ENCODE assay signal across 23 cellular contexts in the genomic region with DNA sequence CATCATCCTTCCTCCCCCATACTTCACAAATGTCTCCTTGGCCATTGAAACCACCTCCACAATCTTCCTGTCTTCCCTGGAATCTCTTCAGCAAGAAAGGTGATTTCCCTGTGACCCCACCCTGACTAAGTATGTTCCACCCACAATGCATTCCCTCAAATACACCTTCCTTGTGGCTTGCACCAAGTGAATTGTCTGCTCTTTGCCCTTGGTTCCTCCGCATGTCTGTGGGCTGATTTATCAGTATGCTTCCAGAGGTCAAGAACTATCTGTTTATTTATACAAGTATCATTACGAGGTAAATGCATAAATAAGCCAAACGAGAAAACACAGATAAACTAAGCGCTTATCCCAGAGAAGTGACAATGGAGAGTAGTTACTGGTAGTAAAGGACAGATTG. TPM values are rescaled to one million over a fixed set of nuclear protein-coding genes. Genes with fewer than 3 reads are reported as not detected.
DNase-seq lines count a peak whose midpoint lies in the region; ATAC-seq, FAIRE-seq and TF ChIP-seq lines count a peak whose summit lies in the region.
"Had no signal": no experiment of that assay in that cellular context is flagged by ENCODE, and none has a peak within 500 bp of the region (broad histone marks: within the 10 kb centered on the region; RNA-seq: fewer than 3 reads in every experiment).

No MANE protein-coding gene starts in this region.

- no peaks in the 10 kb centered on the region for H3K9me3 ChIP-seq in K562 (replicated peaks; ENCODE audit: control insufficient read depth, insufficient read depth, low read depth, low read length)

- WGBS in K562 (ENCODE audit: insufficient coverage, low coverage, missing lambda C conversion rate): 16% methylated on average over 4 of the region's 4 CpGs

- TF ChIP-seq CTCF in K562 (IDR thresholded peaks at IDR 0.05 in 2 of 3, conservative IDR thresholded peaks at IDR 0.05 in 1 of 3; ENCODE audit: insufficient read depth in 2 of 3, low read depth in 1 of 3, low read length in 3 of 3): no peak
- TF ChIP-seq CTCF in fibroblast of villous mesenchyme (IDR thresholded peaks at IDR 0.05; ENCODE audit: insufficient read depth, low read depth, low read length): no peak

- peaks cover 0 to 24% of the 10 kb centered on the region in 2 experiments; a peak in 3 of 5 replicates for H3K4me1 ChIP-seq in K562 (replicated peaks in 1 of 2; ENCODE audit: control insufficient read depth in 2 of 2, insufficient read depth in 2 of 2, low read length in 2 of 2)

- POLR2A ChIA-PET in K562 (lab: Yijun Ruan, JAX): interaction anchor here (0.6 kb wide), 1 partner anchor 130 kb away, joined by 3 read pairs; no protein-coding TSS in a partner anchor

- DNase-seq in activated CD4-positive, alpha-beta T cell treated with anti-CD3 and anti-CD28 coated beads, Interleukin-2, amount 10 ng/mL, durations not matched to agents 24 days and 14 days: no peak
- no peak for DNase-seq in activated CD4-positive, alpha-beta T cell treated with anti-CD3 and anti-CD28 coated beads, Interleukin-2, amount 50 U/mL, for 48 hours
- DNase-seq in K562 (ENCODE audit: extremely low read depth in 1 of 4, low spot score in 3 of 4) (no peak), fibroblast of villous mesenchyme (ENCODE audit: low read depth) (peak; percentile 60), renal cortical epithelial cell (ENCODE audit: low read depth) (peak; percentile 11), HK-2 (ENCODE audit: unreplicated experiment) (no peak), mucosa of gallbladder (ENCODE audit: low spot score) (no peak), SKM-1 treated with dmso at 0.1 percent for 144 hours (lab: John Stamatoyannopoulos, UW; ENCODE audit: unreplicated experiment) (no peak)
- DNase-seq: 8988T; AML-193; C1 segment of cervical spinal cord; CD8-positive, alpha-beta T cell; DMS153; GM23248; NCI-H1092 treated with DMSO at 0.1 percent for 48 hours; NCI-H1436 treated with DMSO at 0.1 percent for 48 hours; NCI-H2029; NCI-H2227 treated with DMSO at 0.1 percent for 48 hours; NCI-H510A treated with DMSO at 0.1 percent for 48 hours; NCI-H748 treated with DMSO at 0.1 percent for 48 hours had no signal

- H2AFZ ChIP-seq in K562 (ENCODE audit: low read depth, low read length): 0 out of 2 replicates have a peak overlapping the region, but pooled peaks have one; percentile 23
- H2AFZ ChIP-seq: GM23248 had no signal

- H3K4me1 Mint-ChIP-seq in activated CD4-positive, alpha-beta T cell treated with anti-CD3 and anti-CD28 coated beads, Interleukin-2, amount 10 ng/mL, durations not matched to agents 24 days and 14 days: peaks cover 28% of the 10 kb centered on the region

- H3K9me1 ChIP-seq in K562 (ENCODE audit: control insufficient read depth, insufficient read depth, low read length): no peaks in the 10 kb centered on the region

- no peaks in the 10 kb centered on the region for H3K27me3 ChIP-seq in K562 (ENCODE audit: control insufficient read depth in 2 of 2, insufficient read depth in 2 of 2, low read length in 2 of 2)

- no peak overlapping the region for H3K27ac ChIP-seq in K562 (ENCODE audit: extremely low read depth, low read depth, low read length)
- H3K27ac ChIP-seq: GM23248 had no signal

- no peak for TF ChIP-seq EP300 in K562 (IDR thresholded peaks at IDR 0.05; ENCODE audit: low read length)

- H3K4me3 Mint-ChIP-seq in activated CD4-positive, alpha-beta T cell treated with anti-CD3 and anti-CD28 coated beads, Interleukin-2, amount 10 ng/mL, durations not matched to agents 24 days and 14 days: no peak overlapping the region
- H3K4me3 Mint-ChIP-seq: CD8-positive, alpha-beta T cell had no signal

- H3K36me3 Mint-ChIP-seq in activated CD4-positive, alpha-beta T cell treated with anti-CD3 and anti-CD28 coated beads, Interleukin-2, amount 10 ng/mL, durations not matched to agents 24 days and 14 days (ENCODE audit: low read depth): no peaks in the 10 kb centered on the region
- H3K36me3 Mint-ChIP-seq: CD8-positive, alpha-beta T cell had no signal

- H3K4me2 ChIP-seq in K562 (ENCODE audit: insufficient read depth, low read length): no peak overlapping the region

- peaks cover 3% of the 10 kb centered on the region for H3K9me3 Mint-ChIP-seq in activated CD4-positive, alpha-beta T cell treated with anti-CD3 and anti-CD28 coated beads, Interleukin-2, amount 10 ng/mL, durations not matched to agents 24 days and 14 days
- H3K9me3 Mint-ChIP-seq: CD8-positive, alpha-beta T cell had no signal

- CTCF ChIA-PET in K562 (lab: Yijun Ruan, JAX; ENCODE audit: low intra/inter-chr PET ratio): no interaction called here

- intact Hi-C loops in activated CD4-positive, alpha-beta T cell treated with anti-CD3 and anti-CD28 coated beads, Interleukin-2, amount 10 ng/mL, durations not matched to agents 24 days and 14 days (cut with micrococcal nuclease): no loop called here
- intact Hi-C loops in K562 (cut with micrococcal nuclease): no loop called here

- H3K27ac Mint-ChIP-seq in activated CD4-positive, alpha-beta T cell treated with anti-CD3 and anti-CD28 coated beads, Interleukin-2, amount 10 ng/mL, durations not matched to agents 24 days and 14 days: peak overlapping the region; percentile 45
- H3K27ac Mint-ChIP-seq: CD8-positive, alpha-beta T cell had no signal

- H4K20me1 ChIP-seq in K562 (replicated peaks; ENCODE audit: control insufficient read depth, insufficient read depth, low read length): no peaks in the 10 kb centered on the region

- no peaks in the 10 kb centered on the region for H3K27me3 Mint-ChIP-seq in activated CD4-positive, alpha-beta T cell treated with anti-CD3 and anti-CD28 coated beads, Interleukin-2, amount 10 ng/mL, durations not matched to agents 24 days and 14 days

- FAIRE-seq in K562 (lab: Jason Lieb, UNC): no peak
- FAIRE-seq: GM12891 had no signal

- H3K79me2 ChIP-seq in K562 (ENCODE audit: control insufficient read depth, insufficient read depth, low read length): no peaks in the 10 kb centered on the region

- in situ Hi-C loops in K562 (cut with MboI): no loop called here

- no peak for TF ChIP-seq POLR2A in K562 (conservative IDR thresholded peaks at IDR 0.05)

- TF ChIP-seq RAD21 in K562 (CRISPR knock-in tag; conservative IDR thresholded peaks at IDR 0.05 in 1 of 2, IDR thresholded peaks at IDR 0.05 in 1 of 2): no peak

- ATAC-seq in K562: no peak
- ATAC-seq: CD8-positive, alpha-beta T cell; HCT116; Panc1 had no signal

- H3K9ac ChIP-seq in K562 (ENCODE audit: insufficient read depth in 1 of 2, low read depth in 2 of 2, low read length in 2 of 2): no peak overlapping the region
- H3K9ac ChIP-seq: GM23248 had no signal

- no TSS peak for BruUV-seq in K562 (replicated peaks; lab: Mats Ljungman, UMichigan)

- no peaks in the 10 kb centered on the region for H3K36me3 ChIP-seq in K562 (ENCODE audit: control insufficient read depth, insufficient read depth, low read length)

- no peak overlapping the region for H3K4me3 ChIP-seq in K562
- H3K4me3 ChIP-seq in fibroblast of villous mesenchyme (ENCODE audit: low read depth, low read length): no peak overlapping the region
- H3K4me3 ChIP-seq: GM23248 had no signal

TF ChIP-seq in K562, 482 proteins besides CTCF, POLR2A, EP300 and RAD21 (continues in another document):
- no peak for TF ChIP-seq ARID2 (IDR thresholded peaks at IDR 0.05)
- TF ChIP-seq CSDE1 (IDR thresholded peaks at IDR 0.05): no peak
- TF ChIP-seq PHB2 (IDR thresholded peaks at IDR 0.05; ENCODE audit: low read depth): no peak
- TF ChIP-seq RHOXF2B (CRISPR knock-in tag; conservative IDR thresholded peaks at IDR 0.05): no peak
- no peak for TF ChIP-seq PCBP1 (IDR thresholded peaks at IDR 0.05; ENCODE audit: low read depth, low read length, poor library complexity, severe bottlenecking)

RNA-seq across cellular contexts. Expression of gene POMP, which starts 45.4 kb away (rescaled TPM):
- 152 and 161 TPM in 2 replicates for total RNA-seq in activated CD4-positive, alpha-beta T cell treated with anti-CD3 and anti-CD28 coated beads, Interleukin-2, amount 10 ng/mL, durations not matched to agents 24 days and 14 days
- total RNA-seq in K562 (2011; cell fraction: chromatin; rRNA removed; ENCODE audit: low replicate concordance): 3.7 and 7.5 TPM in 2 replicates
- 5.0 and 5.7 TPM in 2 replicates for total RNA-seq in K562 (2011; cell fraction: nucleolus; rRNA removed)
- total RNA-seq in K562 (2011; cell fraction: nucleoplasm; rRNA removed): 9.3 and 10.8 TPM in 2 replicates
- total RNA-seq in K562 (2014; rRNA removed) (69.2 and 75.2 TPM in 2 replicates), K562 (2014; rRNA removed; fragmentation: Illumina TruSeq; extraction: Trizol) (143 and 170 TPM in 2 replicates), K562 (2015; rRNA removed; fragmentation: Illumina TruSeq; extraction: Trizol) (117 and 127 TPM in 2 replicates), K562 (2021) (116 and 120 TPM in 2 replicates), fibroblast of villous mesenchyme (107 and 108 TPM in 2 replicates), renal cortical epithelial cell (102 and 204 TPM in 2 replicates), mucosa of gallbladder (52.3 TPM)
- polyA plus RNA-seq in K562 (2011; rRNA removed) (74.5 and 114 TPM in 2 replicates), K562 (2014; fragmentation: Illumina TruSeq; extraction: Trizol) (117 and 126 TPM in 2 replicates), K562 (2014; fragmentation: Nextera tagmentation; extraction: Ambion mirVana) (100 to 1,000 TPM; 506 to 647 TPM), K562 (2014; rRNA removed) (118 and 126 TPM in 2 replicates)
- 13.9 and 38.6 TPM in 2 replicates for polyA plus RNA-seq in K562 (2011; cell fraction: cytosol; rRNA removed)
- polyA plus RNA-seq in K562 (2011; cell fraction: nucleus; rRNA removed): 11.1 and 18.2 TPM in 2 replicates
- polyA plus RNA-seq in K562 (2012): 122 and 246 TPM in 2 replicates
- polyA minus RNA-seq in K562 (2011; rRNA and poly(A)+ RNA removed): 118 and 135 TPM in 2 replicates
- 27.0 and 34.8 TPM in 2 replicates for polyA minus RNA-seq in K562 (2011; cell fraction: cytosol; rRNA and poly(A)+ RNA removed)
- 5.5 and 15.0 TPM in 2 replicates for polyA minus RNA-seq in K562 (2011; cell fraction: nucleus; rRNA and poly(A)+ RNA removed)

Comparison
In these comparisons a context has a peak if more than half of its experiments do, and no peak if none do; other contexts are left out.
1. DNase-seq: peak in fibroblast of villous mesenchyme (single experiment) and renal cortical epithelial cell (single experiment); none in activated CD4-positive, alpha-beta T cell treated with anti-CD3 and anti-CD28 coated beads, Interleukin-2, amount 10 ng/mL, durations not matched to agents 24 days and 14 days (single experiment), activated CD4-positive, alpha-beta T cell treated with anti-CD3 and anti-CD28 coated beads, Interleukin-2, amount 50 U/mL, for 48 hours (0 of 2), K562 (0 of 4), HK-2 (single experiment), mucosa of gallbladder (single experiment) and SKM-1 treated with dmso at 0.1 percent for 144 hours (single experiment).